ENCODE assay signal across 14 cellular contexts in the genomic region with DNA sequence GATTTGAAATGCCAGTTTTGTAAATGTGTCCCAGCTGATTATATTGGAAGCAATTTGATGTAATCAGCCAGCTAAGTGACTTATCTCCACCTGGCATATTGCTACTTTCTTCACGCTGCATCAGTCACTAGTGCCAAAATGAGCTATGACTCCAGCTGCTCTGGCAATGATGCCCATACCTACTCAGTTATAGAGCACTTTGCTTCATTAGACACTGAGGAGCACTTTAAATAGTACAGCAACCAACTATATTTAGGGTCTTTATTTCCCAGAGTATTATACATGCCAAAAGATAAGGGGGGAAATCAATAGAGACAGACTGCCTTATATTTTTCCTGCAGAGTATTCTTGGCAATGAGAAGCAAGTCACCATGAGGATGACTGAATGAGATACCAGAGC.
"Had no signal": no experiment of that assay in that cellular context is flagged by ENCODE, and none has a peak within 500 bp of the region (broad histone marks: within the 10 kb centered on the region; RNA-seq: fewer than 3 reads in every experiment).

No MANE protein-coding gene starts in this region.

- H3K27ac ChIP-seq: esophagus squamous epithelium, left ventricle myocardium inferior, psoas muscle, right lobe of liver, stomach, testis had no signal

- H3K4me1 ChIP-seq: esophagus squamous epithelium, psoas muscle, right lobe of liver, stomach, testis had no signal

- H3K9me3 ChIP-seq: esophagus squamous epithelium, left ventricle myocardium inferior, psoas muscle, right lobe of liver, stomach, testis had no signal

- H3K27me3 ChIP-seq: esophagus squamous epithelium, right lobe of liver, stomach, testis had no signal

- H3K4me3 ChIP-seq: esophagus squamous epithelium, left ventricle myocardium inferior, psoas muscle, right lobe of liver, stomach, testis had no signal

- DNase-seq: activated CD4-positive, alpha-beta T cell treated with anti-CD3 and anti-CD28 coated beads for 36 hours; activated CD4-positive, alpha-beta T cell treated with anti-CD3 and anti-CD28 coated beads, Interleukin-2, amount 50 U/mL, for 48 hours; activated T-cell treated with anti-CD3 and anti-CD28 coated beads for 4 hours; effector memory CD8-positive, alpha-beta T cell; esophagus squamous epithelium; immature natural killer cell; kidney glomerular epithelial cell; left ventricle myocardium inferior; psoas muscle; right lobe of liver; small intestine; stimulated activated CD4-positive, alpha-beta T cell treated with anti-CD3 and anti-CD28 coated beads, Interleukin-4, amount 100 ng/mL, for 24 hours; stomach; testis had no signal

- H3K36me3 ChIP-seq: esophagus squamous epithelium, left ventricle myocardium inferior, right lobe of liver, stomach had no signal
